In genomic region chr1:90295534-90295933, GRCh38 we compare ENCODE assay signal across 22 cellular contexts.
"Had no signal": no experiment of that assay in that cellular context is flagged by ENCODE, and none has a peak within 500 bp of the region (broad histone marks: within the 10 kb centered on the region; RNA-seq: fewer than 3 reads in every experiment).

No MANE protein-coding gene starts in this region.

- H3K4me3 ChIP-seq: colonic mucosa, esophagus muscularis mucosa, gastroesophageal sphincter, heart left ventricle, hepatocyte, psoas muscle, skin epidermis, spleen, suprapubic skin, thyroid gland, vagina had no signal

- H3K4me1 ChIP-seq: colonic mucosa, esophagus muscularis mucosa, foreskin keratinocyte, gastroesophageal sphincter, heart left ventricle, psoas muscle, spleen, suprapubic skin, thyroid gland, vagina had no signal

- H3K9me3 ChIP-seq: colonic mucosa, esophagus muscularis mucosa, gastroesophageal sphincter, heart left ventricle, psoas muscle, spleen, suprapubic skin, thyroid gland, vagina had no signal

- FAIRE-seq: endothelial cell of umbilical vein, kidney had no signal

- H3K4me2 ChIP-seq: hepatocyte had no signal

- DNase-seq: colonic mucosa; effector CD8-positive, alpha-beta T cell; foreskin keratinocyte; heart left ventricle; kidney; mesendoderm; naive thymus-derived CD8-positive, alpha-beta T cell; nephron progenitor cell; psoas muscle; right cardiac atrium; spleen; stimulated activated CD4-positive, alpha-beta T cell treated with anti-CD3 and anti-CD28 coated beads, Interleukin-4, amount 100 ng/mL, for 4 hours; stimulated activated naive B cell treated with anti-CD40 and anti-IgM and Interleukin-4, amounts not matched to agents 10 μg/mL and 1 μg/mL and 100 μg/mL, for 72 hours; thyroid gland; trophoblast cell had no signal

- H3K36me3 ChIP-seq: colonic mucosa, esophagus muscularis mucosa, gastroesophageal sphincter, heart left ventricle, spleen, suprapubic skin, thyroid gland, vagina had no signal

- H3K27me3 ChIP-seq: colonic mucosa, esophagus muscularis mucosa, gastroesophageal sphincter, hepatocyte, spleen, thyroid gland, vagina had no signal

- H3K27ac ChIP-seq: colonic mucosa, esophagus muscularis mucosa, foreskin keratinocyte, gastroesophageal sphincter, heart left ventricle, hepatocyte, psoas muscle, skin epidermis, spleen, suprapubic skin, thyroid gland, vagina had no signal
